In genomic region chr5:151580858-151581257, GRCh38 we compare ENCODE assay signal across 29 cellular contexts. TPM values are rescaled to one million over a fixed set of nuclear protein-coding genes. Genes with fewer than 3 reads are reported as not detected.
DNase-seq lines count a peak whose midpoint lies in the region; ATAC-seq and TF ChIP-seq lines count a peak whose summit lies in the region.
"Had no signal": no experiment of that assay in that cellular context is flagged by ENCODE, and none has a peak within 500 bp of the region (broad histone marks: within the 10 kb centered on the region; RNA-seq: fewer than 3 reads in every experiment).

No MANE protein-coding gene starts in this region.

- no peak for TF ChIP-seq CTCF in mesothelial cell of epicardium (IDR thresholded peaks at IDR 0.05; ENCODE audit: unreplicated experiment)

- H3K27ac Mint-ChIP-seq in mesothelial cell of epicardium, result peak overlapping the region; percentile 47
- H3K27ac Mint-ChIP-seq: activated CD8-positive, alpha-beta memory T cell treated with anti-CD3 and anti-CD28 coated beads, Interleukin-2, amount 10 ng/mL, durations not matched to agents 7 days and 5 days; activated naive CD4-positive, alpha-beta T cell treated with anti-CD3 and anti-CD28 coated beads for 36 hours; brain; CD14-positive monocyte had no signal

- no peaks in the 10 kb centered on the region for H3K27me3 Mint-ChIP-seq in mesothelial cell of epicardium (ENCODE audit: low read depth)
- H3K27me3 Mint-ChIP-seq: brain had no signal

- H3K27ac ChIP-seq in epithelial cell of prostate, result peak overlapping the region; percentile 74
- H3K27ac ChIP-seq: adrenal gland, gastrocnemius medialis, GM23248, SJSA1, upper lobe of right lung had no signal

- peaks cover 27% of the 10 kb centered on the region for H3K4me1 Mint-ChIP-seq in mesothelial cell of epicardium
- H3K4me1 Mint-ChIP-seq: brain had no signal

- TF ChIP-seq POLR2A in GM18505 (IDR thresholded peaks at IDR 0.05; ENCODE audit: borderline replicate concordance, extremely low read depth, insufficient read depth, insufficient read length), result no peak

- DNase-seq in NCI-H510A treated with DMSO at 0.1 percent for 48 hours (lab: John Stamatoyannopoulos, UW) (peak; percentile 3), NCI-H510A (lab: John Stamatoyannopoulos, UW) (no peak), epithelial cell of prostate (ENCODE audit: low read depth, low spot score) (no peak), mesothelial cell of epicardium (ENCODE audit: low spot score in 2 of 2, unreplicated experiment in 2 of 2) (no peak), NCI-H2081 (lab: John Stamatoyannopoulos, UW) (no peak), NCI-H187 treated with DMSO at 0.1 percent for 48 hours (lab: John Stamatoyannopoulos, UW) (no peak)
- DNase-seq: 8988T; activated CD4-positive, CD25-positive, alpha-beta regulatory T cell; activated CD8-positive, alpha-beta memory T cell treated with anti-CD3 and anti-CD28 coated beads, Interleukin-2, amount 10 ng/mL, durations not matched to agents 7 days and 5 days; activated naive CD4-positive, alpha-beta T cell treated with anti-CD3 and anti-CD28 coated beads for 36 hours; activated T-cell treated with anti-CD3 and anti-CD28 coated beads, Interleukin-2, amount 50 U/mL, for 48 hours; adrenal gland; Calu3; effector CD8-positive, alpha-beta T cell; gastrocnemius medialis; hypothalamus; left ventricle myocardium superior; naive thymus-derived CD8-positive, alpha-beta T cell; NCI-H1048; occipital lobe; stimulated activated CD4-positive, alpha-beta T cell treated with anti-CD3 and anti-CD28 coated beads, Interleukin-2, amount 100 ng/mL, for 24 hours; upper lobe of right lung had no signal

- no peak overlapping the region for H3K4me3 Mint-ChIP-seq in mesothelial cell of epicardium
- H3K4me3 Mint-ChIP-seq: activated CD8-positive, alpha-beta memory T cell treated with anti-CD3 and anti-CD28 coated beads, Interleukin-2, amount 10 ng/mL, durations not matched to agents 7 days and 5 days; activated naive CD4-positive, alpha-beta T cell treated with anti-CD3 and anti-CD28 coated beads for 36 hours; brain; CD14-positive monocyte; naive thymus-derived CD8-positive, alpha-beta T cell had no signal

- ATAC-seq in GM19397 (IDR thresholded peaks at IDR 0.05; ENCODE audit: unreplicated experiment) (no peak), GM18505 (IDR thresholded peaks at IDR 0.05; ENCODE audit: unreplicated experiment) (no peak)
- ATAC-seq: activated CD8-positive, alpha-beta memory T cell treated with anti-CD3 and anti-CD28 coated beads, Interleukin-2, amount 10 ng/mL, durations not matched to agents 7 days and 5 days; gastrocnemius medialis; GM12878; left ventricle myocardium superior; naive thymus-derived CD8-positive, alpha-beta T cell; upper lobe of right lung had no signal

- H3K9me3 Mint-ChIP-seq in mesothelial cell of epicardium, result peaks cover 3% of the 10 kb centered on the region
- H3K9me3 Mint-ChIP-seq: activated naive CD4-positive, alpha-beta T cell treated with anti-CD3 and anti-CD28 coated beads for 36 hours; CD14-positive monocyte; naive thymus-derived CD8-positive, alpha-beta T cell had no signal

- H3K36me3 Mint-ChIP-seq in mesothelial cell of epicardium, result no peaks in the 10 kb centered on the region
- H3K36me3 Mint-ChIP-seq: activated CD8-positive, alpha-beta memory T cell treated with anti-CD3 and anti-CD28 coated beads, Interleukin-2, amount 10 ng/mL, durations not matched to agents 7 days and 5 days; brain; CD14-positive monocyte; naive thymus-derived CD8-positive, alpha-beta T cell had no signal

RNA-seq across cellular contexts. Expression of gene FAT2, which starts 10.3 kb away (rescaled TPM):
- total RNA-seq in mesothelial cell of epicardium, result 2.5 to 2.8 TPM (median 2.8 TPM) in 3 replicates
- total RNA-seq: activated CD8-positive, alpha-beta memory T cell treated with anti-CD3 and anti-CD28 coated beads, Interleukin-2, amount 10 ng/mL, durations not matched to agents 7 days and 5 days; activated naive CD4-positive, alpha-beta T cell treated with anti-CD3 and anti-CD28 coated beads for 36 hours; Calu3; gastrocnemius medialis; GM23248; left ventricle myocardium superior; naive thymus-derived CD8-positive, alpha-beta T cell had no signal
